Comparison of ENCODE assay signal across 18 cellular contexts in genomic region chr2:102749938-102750337, GRCh38. TPM values are rescaled to one million over a fixed set of nuclear protein-coding genes. Genes with fewer than 3 reads are reported as not detected.
DNase-seq lines count a peak whose midpoint lies in the region; ATAC-seq and TF ChIP-seq lines count a peak whose summit lies in the region.
"Had no signal": no experiment of that assay in that cellular context is flagged by ENCODE, and none has a peak within 500 bp of the region (broad histone marks: within the 10 kb centered on the region; RNA-seq: fewer than 3 reads in every experiment).

No MANE protein-coding gene starts in this region.

- no peak for TF ChIP-seq POLR2A in lower leg skin (IDR thresholded peaks at IDR 0.05)

- no peaks in the 10 kb centered on the region for H3K9me3 Mint-ChIP-seq in natural killer cell

- no peaks in the 10 kb centered on the region for H3K27me3 Mint-ChIP-seq in natural killer cell (ENCODE audit: low read depth in 2 of 2)
- H3K27me3 Mint-ChIP-seq: IgD-negative memory B cell had no signal

- peak; percentile 24 for DNase-seq in germinal center (ENCODE audit: low spot score)
- DNase-seq in posterior cingulate gyrus = no peak
- no peak for DNase-seq in natural killer cell
- DNase-seq in lower leg skin (ENCODE audit: low spot score in 2 of 2) = no peak
- DNase-seq: activated CD4-positive, alpha-beta T cell treated with anti-CD3 and anti-CD28 coated beads for 1 hour; activated T-cell treated with anti-CD3 and anti-CD28 coated beads for 4 hours; CD8-positive, alpha-beta memory T cell; GDM1; NCI-H1417; nucleus accumbens; T-helper 1 cell had no signal

- WGBS in lower leg skin, 2 donors = 86 to 95% methylated on average over 3 of the region's 3 CpGs

- no peak for TF ChIP-seq CTCF in natural killer cell (IDR thresholded peaks at IDR 0.05)
- TF ChIP-seq CTCF in lower leg skin (IDR thresholded peaks at IDR 0.05) = no peak

- ATAC-seq in GM18907 (IDR thresholded peaks at IDR 0.05; ENCODE audit: unreplicated experiment) = peak; percentile 84
- ATAC-seq in GM21529 (IDR thresholded peaks at IDR 0.05; ENCODE audit: unreplicated experiment) = peak; percentile 88
- peak; percentile 80 for ATAC-seq in HG03135 (IDR thresholded peaks at IDR 0.05; ENCODE audit: unreplicated experiment)
- ATAC-seq in GM21737 (IDR thresholded peaks at IDR 0.05; ENCODE audit: unreplicated experiment) = no peak
- no peak for ATAC-seq in natural killer cell
- ATAC-seq: Panc1 had no signal

- no peak overlapping the region for H3K27ac Mint-ChIP-seq in natural killer cell
- H3K27ac Mint-ChIP-seq: IgD-negative memory B cell had no signal

- no peak overlapping the region for H3K4me3 ChIP-seq in lower leg skin (ENCODE audit: low read depth, poor library complexity, severe bottlenecking)
- H3K4me3 ChIP-seq: esophagus muscularis mucosa had no signal

- H3K4me3 Mint-ChIP-seq in natural killer cell = no peak overlapping the region
- H3K4me3 Mint-ChIP-seq: CD8-positive, alpha-beta memory T cell had no signal

- no peaks in the 10 kb centered on the region for H3K36me3 Mint-ChIP-seq in natural killer cell

- no peaks in the 10 kb centered on the region for H3K4me1 Mint-ChIP-seq in natural killer cell
- H3K4me1 Mint-ChIP-seq: CD8-positive, alpha-beta memory T cell had no signal

- intact Hi-C loops in posterior cingulate gyrus (cut with DNase I) = no loop called here
- intact Hi-C loops in natural killer cell (cut with micrococcal nuclease) = no loop called here
- intact Hi-C loops in lower leg skin (cut with DNase I; ENCODE audit: low total_unique reads) = no loop called here

RNA-seq across cellular contexts. Expression of gene TMEM182, which starts 11.9 kb away (rescaled TPM):
- total RNA-seq in natural killer cell (1 to 10 TPM; 3.2 to 4.9 (median 4.1) TPM), lower leg skin (1 to 10 TPM in 1 of 4 donors, under 1 TPM in 3; 0.53 to 1.5 (median 0.75) TPM)

Comparison
In these comparisons a context has a peak if more than half of its experiments do, and no peak if none do; other contexts are left out.
1. ATAC-seq: peak in GM18907 (single experiment), GM21529 (single experiment) and HG03135 (single experiment); none in GM21737 (single experiment) and natural killer cell (0 of 3).